In genomic region chr1:232950919-232951579, GRCh38 we compare ENCODE assay signal across 8 cellular contexts. TPM values are rescaled to one million over a fixed set of nuclear protein-coding genes. Genes with fewer than 3 reads are reported as not detected.
DNase-seq lines count a peak whose midpoint lies in the region; ATAC-seq and TF ChIP-seq lines count a peak whose summit lies in the region.

No MANE protein-coding gene starts in this region.

- H3K36me3 Mint-ChIP-seq in endodermal cell (ENCODE audit: low read depth) = peaks cover 2% of the 10 kb centered on the region

- no peaks in the 10 kb centered on the region for H4K20me1 ChIP-seq in DND-41 (ENCODE audit: insufficient read depth, low read length)

- H3K36me3 ChIP-seq in DND-41 (ENCODE audit: insufficient read depth, low read length) (peaks cover 5% of the 10 kb centered on the region), WERI-Rb-1 (peaks cover 9% of the 10 kb centered on the region), endodermal cell (ENCODE audit: control insufficient read depth, insufficient read depth, low read length) (peaks cover 1% of the 10 kb centered on the region)

- H3K9me3 ChIP-seq in DND-41 (ENCODE audit: insufficient read depth, low read length, severe bottlenecking) = no peaks in the 10 kb centered on the region
- no peaks in the 10 kb centered on the region for H3K9me3 ChIP-seq in WERI-Rb-1 (ENCODE audit: severe bottlenecking)
- no peaks in the 10 kb centered on the region for H3K9me3 ChIP-seq in endodermal cell (ENCODE audit: control insufficient read depth, low read length)
- H3K9me3 ChIP-seq in mononuclear cell (ENCODE audit: low read depth, low read length) = no peaks in the 10 kb centered on the region

- H3K27me3 Mint-ChIP-seq in endodermal cell (ENCODE audit: insufficient read depth) = peaks cover 11% of the 10 kb centered on the region

- H3K27ac Mint-ChIP-seq in endodermal cell = peak overlapping the region; percentile 99

- peak; percentile 37 for DNase-seq in DND-41
- peak; percentile 62 for DNase-seq in Jurkat, Clone E6-1 (ENCODE audit: low read depth, low spot score)
- DNase-seq in WERI-Rb-1 = no peak
- peak; percentile 78 for DNase-seq in endodermal cell
- no peak for DNase-seq in NCI-H2196 (lab: John Stamatoyannopoulos, UW; ENCODE audit: unreplicated experiment)
- DNase-seq in COLO829 (ENCODE audit: low spot score) = no peak

- H3K27me3 ChIP-seq in DND-41 (ENCODE audit: insufficient read depth, low read length, poor library complexity) = no peaks in the 10 kb centered on the region
- H3K27me3 ChIP-seq in WERI-Rb-1 (ENCODE audit: insufficient read depth, low read depth, severe bottlenecking) = no peaks in the 10 kb centered on the region
- no peaks in the 10 kb centered on the region for H3K27me3 ChIP-seq in endodermal cell (ENCODE audit: control insufficient read depth, insufficient read depth, low read length, poor library complexity, severe bottlenecking)
- no peaks in the 10 kb centered on the region for H3K27me3 ChIP-seq in mononuclear cell (ENCODE audit: insufficient read depth, low read length)

- ATAC-seq in DND-41 (ENCODE audit: insufficient read depth, low read depth) = peak; percentile 46
- ATAC-seq in GM21381 (IDR thresholded peaks at IDR 0.05; ENCODE audit: unreplicated experiment) = peak; percentile 2

- H3K79me2 ChIP-seq in DND-41 (ENCODE audit: insufficient read depth, low read length) = peaks cover 59% of the 10 kb centered on the region

- H3K9ac ChIP-seq in DND-41 (ENCODE audit: low read depth, low read length) (peak overlapping the region; percentile 88), endodermal cell (ENCODE audit: extremely low read depth, low read length, poor library complexity, severe bottlenecking) (peak overlapping the region; percentile 47)

- H3K4me1 Mint-ChIP-seq in endodermal cell = peaks cover 15% of the 10 kb centered on the region

- peak overlapping the region; percentile 91 for H2AFZ ChIP-seq in DND-41 (ENCODE audit: low read depth, low read length)

- 0 to 6% methylated on average over 5 to 13 of the region's 13 CpGs for WGBS in endodermal cell (ENCODE audit: insufficient coverage in 1 of 2, insufficient read length in 1 of 2), 2 experiments

- peak overlapping the region; percentile 81 for H3K4me3 Mint-ChIP-seq in endodermal cell

- H3K4me1 ChIP-seq in DND-41 (ENCODE audit: insufficient read depth, low read length) (peaks cover 37% of the 10 kb centered on the region), endodermal cell (ENCODE audit: control insufficient read depth, insufficient read depth, low read length) (no peaks in the 10 kb centered on the region), mononuclear cell (ENCODE audit: insufficient read depth, low read length) (peaks cover 26% of the 10 kb centered on the region)

- H3K27ac ChIP-seq in DND-41 (ENCODE audit: low read length) = peak overlapping the region; percentile 96
- H3K27ac ChIP-seq in WERI-Rb-1 = peak overlapping the region; percentile 77
- peak overlapping the region; percentile 9 for H3K27ac ChIP-seq in endodermal cell (ENCODE audit: low read depth, low read length)

- TF ChIP-seq CTCF in DND-41 (IDR thresholded peaks at IDR 0.05; ENCODE audit: borderline replicate concordance, extremely low read depth, low read length, poor library complexity, severe bottlenecking) (no peak), WERI-Rb-1 (IDR thresholded peaks at IDR 0.05; ENCODE audit: low read depth, low read length) (no peak), endodermal cell (conservative IDR thresholded peaks at IDR 0.05) (no peak)

- H3K4me2 ChIP-seq in DND-41 (ENCODE audit: insufficient read depth, low read length) = peak overlapping the region; percentile 90

- H3K4me3 ChIP-seq in DND-41 (ENCODE audit: low read depth in 1 of 2, low read length in 2 of 2) (peak overlapping the region; percentile 78 to 82), WERI-Rb-1 (ENCODE audit: low read depth, low read length) (peak overlapping the region; percentile 79), endodermal cell (ENCODE audit: low read length) (peak overlapping the region; percentile 90), mononuclear cell (ENCODE audit: low read length) (peak overlapping the region; percentile 72)
- H3K4me3 ChIP-seq in Jurkat, Clone E6-1 (ENCODE audit: low read length) = peak overlapping the region; percentile 83

- no peaks in the 10 kb centered on the region for H3K9me3 Mint-ChIP-seq in endodermal cell

RNA-seq across cellular contexts. Expression of gene NTPCR, which starts 0.6 kb away (rescaled TPM):
- polyA plus RNA-seq in Jurkat, Clone E6-1 (2012; ENCODE audit: insufficient read depth, insufficient read length) = 110 TPM
- total RNA-seq in endodermal cell (10 to 100 TPM; 30.9 to 43.3 TPM), mononuclear cell (2.8 TPM)
- 95.2 TPM for polyA plus RNA-seq in endodermal cell (2013, experiment 1 of 2)
- 86.8 TPM for polyA plus RNA-seq in endodermal cell (2013, experiment 2 of 2)

Comparison
In these comparisons a context has a peak if more than half of its experiments do, and no peak if none do; other contexts are left out.
1. DNase-seq: peak in DND-41 (single experiment), Jurkat, Clone E6-1 (single experiment) and endodermal cell (single experiment); none in WERI-Rb-1 (single experiment), NCI-H2196 (single experiment) and COLO829 (single experiment).
2. H3K27ac ChIP-seq: peak in every context shown above with its lines; median percentile 96 in DND-41; 77 in WERI-Rb-1; 9 in endodermal cell.
3. Peak in every context shown above with its lines, with median percentiles within 50 percentile points of each other: H3K4me3 ChIP-seq.